In genomic region chr10:69636626-69637550, GRCh38 we compare ENCODE assay signal across 9 cellular contexts. TPM values are rescaled to one million over a fixed set of nuclear protein-coding genes. Genes with fewer than 3 reads are reported as not detected.
DNase-seq lines count a peak whose midpoint lies in the region; ATAC-seq and TF ChIP-seq lines count a peak whose summit lies in the region.
"Had no signal": no experiment of that assay in that cellular context is flagged by ENCODE, and none has a peak within 500 bp of the region (broad histone marks: within the 10 kb centered on the region; RNA-seq: fewer than 3 reads in every experiment).

No MANE protein-coding gene starts in this region.

- H3K79me2 ChIP-seq in H9 (ENCODE audit: insufficient read depth, low read length) = no peaks in the 10 kb centered on the region

- no peak overlapping the region for H2AFZ ChIP-seq in H9 (ENCODE audit: low read length)

- no peaks in the 10 kb centered on the region for H3K23me2 ChIP-seq in H9 (ENCODE audit: insufficient read length, low read depth, low read length, poor library complexity, severe bottlenecking)

- H3K4ac ChIP-seq in H9 (ENCODE audit: low read depth, low read length) = no peak overlapping the region

- DNase-seq in H9 (peak; percentile 72), kidney epithelial cell (ENCODE audit: low read depth) (no peak), OCI-M2 (lab: John Stamatoyannopoulos, UW; ENCODE audit: unreplicated experiment) (no peak)
- peak; percentile 11 to 13 for DNase-seq in activated CD4-positive, alpha-beta T cell treated with anti-CD3 and anti-CD28 coated beads, Interleukin-2, amount 50 U/mL, for 4 hours
- no peak for DNase-seq in activated T-helper 2 cell treated with anti-CD3 and anti-CD28 coated beads, Interferon-gamma antibody, Interleukin-2, Interleukin-4, amounts not matched to agents 10 μg/mL and 5 μg/mL and 100 μg/mL, durations not matched to agents 14 hours and 24 hours and 36 hours (ENCODE audit: low spot score)
- DNase-seq in activated CD8-positive, alpha-beta memory T cell treated with anti-CD3 and anti-CD28 coated beads, Interleukin-2, amount 50 U/mL, for 4 hours = no peak

- H3T11ph ChIP-seq in H9 (ENCODE audit: low read length) = no peak overlapping the region

- no peaks in the 10 kb centered on the region for H4K20me1 ChIP-seq in H9 (ENCODE audit: control insufficient read depth, insufficient read depth, insufficient read length)

- H2BK5ac ChIP-seq in H9 (ENCODE audit: insufficient read length, low read length) = no peak overlapping the region

- no peak overlapping the region for H3K56ac ChIP-seq in H9 (ENCODE audit: insufficient read length, low read depth, low read length)

- H3K18ac ChIP-seq in H9 (ENCODE audit: insufficient read length, low read depth, low read length) = no peak overlapping the region

- peak; percentile 86 for TF ChIP-seq CTCF in C4-2B (conservative IDR thresholded peaks at IDR 0.05)
- peak; percentile 64 for TF ChIP-seq CTCF in H9 (conservative IDR thresholded peaks at IDR 0.05)
- peak; percentile 53 for TF ChIP-seq CTCF in kidney epithelial cell (IDR thresholded peaks at IDR 0.05; ENCODE audit: insufficient read depth, low read length, poor library complexity, severe bottlenecking)

- no peak overlapping the region for H3K4me2 ChIP-seq in H9 (ENCODE audit: insufficient read depth, insufficient read length, low read length)

- no peak overlapping the region for H3K4me3 Mint-ChIP-seq in H9
- H3K4me3 Mint-ChIP-seq in activated T-helper 2 cell treated with anti-CD3 and anti-CD28 coated beads, Interferon-gamma antibody, Interleukin-2, Interleukin-4, amounts not matched to agents 10 μg/mL and 5 μg/mL and 100 μg/mL, durations not matched to agents 14 hours and 24 hours and 36 hours (ENCODE audit: low read depth) = no peak overlapping the region

- H3K4me3 ChIP-seq in kidney epithelial cell (ENCODE audit: low read depth, low read length) = no peak overlapping the region

- H3K27me3 ChIP-seq in H9 (ENCODE audit: insufficient read depth, low read length) (no peaks in the 10 kb centered on the region), kidney epithelial cell (ENCODE audit: control insufficient read depth, insufficient read depth, low read length) (peaks cover 9% of the 10 kb centered on the region)

- intact Hi-C loops in activated T-helper 2 cell treated with anti-CD3 and anti-CD28 coated beads, Interferon-gamma antibody, Interleukin-2, Interleukin-4, amounts not matched to agents 10 μg/mL and 5 μg/mL and 100 μg/mL, durations not matched to agents 14 hours and 24 hours and 36 hours (cut with micrococcal nuclease) = no loop called here

- H3K27ac Mint-ChIP-seq in H9 = peak overlapping the region in 1 of 3 experiments; percentile 55; a peak in 2 of 7 replicates
- no peak overlapping the region for H3K27ac Mint-ChIP-seq in activated T-helper 2 cell treated with anti-CD3 and anti-CD28 coated beads, Interferon-gamma antibody, Interleukin-2, Interleukin-4, amounts not matched to agents 10 μg/mL and 5 μg/mL and 100 μg/mL, durations not matched to agents 14 hours and 24 hours and 36 hours

- no peak overlapping the region for H2BK120ac ChIP-seq in H9 (ENCODE audit: low read depth, low read length, poor library complexity, severe bottlenecking)

- no peak overlapping the region for H2BK12ac ChIP-seq in H9 (ENCODE audit: insufficient read length, low read depth, low read length)

- H2AK5ac ChIP-seq in H9 (ENCODE audit: insufficient read length, low read length) = no peak overlapping the region

- no peak overlapping the region for H2BK15ac ChIP-seq in H9 (ENCODE audit: low read depth, low read length)

- no peak overlapping the region for H4K8ac ChIP-seq in H9 (replicated peaks; ENCODE audit: insufficient read length, low read depth, low read length)

- H3K36me3 Mint-ChIP-seq in H9 (ENCODE audit: insufficient read depth in 1 of 3, low read depth in 3 of 3) = peaks cover 16 to 20% (median 19%) of the 10 kb centered on the region in 3 experiments
- no peaks in the 10 kb centered on the region for H3K36me3 Mint-ChIP-seq in activated T-helper 2 cell treated with anti-CD3 and anti-CD28 coated beads, Interferon-gamma antibody, Interleukin-2, Interleukin-4, amounts not matched to agents 10 μg/mL and 5 μg/mL and 100 μg/mL, durations not matched to agents 14 hours and 24 hours and 36 hours (ENCODE audit: low read depth)

- no peak overlapping the region for H4K5ac ChIP-seq in H9 (ENCODE audit: insufficient read length, low read depth, low read length)

- H3K4me1 Mint-ChIP-seq in H9 = peaks cover 11 to 13% of the 10 kb centered on the region in 2 experiments
- H3K4me1 Mint-ChIP-seq in activated T-helper 2 cell treated with anti-CD3 and anti-CD28 coated beads, Interferon-gamma antibody, Interleukin-2, Interleukin-4, amounts not matched to agents 10 μg/mL and 5 μg/mL and 100 μg/mL, durations not matched to agents 14 hours and 24 hours and 36 hours (ENCODE audit: low read depth) = no peaks in the 10 kb centered on the region

- H3K4me1 ChIP-seq in H9 (ENCODE audit: insufficient read depth, low read length) = no peaks in the 10 kb centered on the region

- H3K9ac ChIP-seq in H9 (ENCODE audit: extremely low read depth, insufficient read length, low read length) = no peak overlapping the region

- H2BK20ac ChIP-seq in H9 (ENCODE audit: low read depth, low read length, poor library complexity, severe bottlenecking) = no peak overlapping the region

- peaks cover 2% of the 10 kb centered on the region for H3K36me3 ChIP-seq in kidney epithelial cell (ENCODE audit: control insufficient read depth, insufficient read depth, low read length)

- H3K79me1 ChIP-seq in H9 (ENCODE audit: insufficient read depth, low read depth, low read length, poor library complexity, severe bottlenecking) = no peaks in the 10 kb centered on the region

- H3K9me3 ChIP-seq in H9 (ENCODE audit: control insufficient read depth, low read depth, low read length) = no peaks in the 10 kb centered on the region

- H3K14ac ChIP-seq in H9 (ENCODE audit: insufficient read depth, low read length) = no peak overlapping the region; the same call in 1 of the 2 replicates

- no peak for ATAC-seq in HG02678 (IDR thresholded peaks at IDR 0.05; ENCODE audit: unreplicated experiment)

- WGBS in H9 (ENCODE audit: extremely low coverage, insufficient read length, low lambda C conversion rate) = no CpG with 5 or more reads among the region's 9 CpGs

- no peak overlapping the region for H4K91ac ChIP-seq in H9 (ENCODE audit: insufficient read length, low read depth, low read length)

- H3K9me3 Mint-ChIP-seq in H9 = no peaks in the 10 kb centered on the region
- no peaks in the 10 kb centered on the region for H3K9me3 Mint-ChIP-seq in activated T-helper 2 cell treated with anti-CD3 and anti-CD28 coated beads, Interferon-gamma antibody, Interleukin-2, Interleukin-4, amounts not matched to agents 10 μg/mL and 5 μg/mL and 100 μg/mL, durations not matched to agents 14 hours and 24 hours and 36 hours

- H3K23ac ChIP-seq in H9 (ENCODE audit: insufficient read length, low read depth, low read length) = no peak overlapping the region

- H3K27ac ChIP-seq in C4-2B (no peak overlapping the region), H9 (ENCODE audit: insufficient read length, low read depth, low read length) (no peak overlapping the region)
- H3K27ac ChIP-seq: epithelial cell of prostate had no signal

- peaks cover 8% of the 10 kb centered on the region for H3K27me3 Mint-ChIP-seq in H9 (ENCODE audit: low read depth)
- H3K27me3 Mint-ChIP-seq in activated T-helper 2 cell treated with anti-CD3 and anti-CD28 coated beads, Interferon-gamma antibody, Interleukin-2, Interleukin-4, amounts not matched to agents 10 μg/mL and 5 μg/mL and 100 μg/mL, durations not matched to agents 14 hours and 24 hours and 36 hours (ENCODE audit: low read depth) = no peaks in the 10 kb centered on the region

RNA-seq across cellular contexts. Expression of gene FAM241B, which starts 6.8 kb away (rescaled TPM):
- total RNA-seq in H9 (2021) (13.7 and 14.7 TPM in 2 replicates), kidney epithelial cell (10.3 and 14.0 TPM in 2 replicates)
- total RNA-seq in activated T-helper 2 cell treated with anti-CD3 and anti-CD28 coated beads, Interferon-gamma antibody, Interleukin-2, Interleukin-4, amounts not matched to agents 10 μg/mL and 5 μg/mL and 100 μg/mL, durations not matched to agents 14 hours and 24 hours and 36 hours = 9.3 and 12.1 TPM in 2 replicates

Comparison
In these comparisons a context has a peak if more than half of its experiments do, and no peak if none do; other contexts are left out.
1. DNase-seq: peak in H9 (single experiment) and activated CD4-positive, alpha-beta T cell treated with anti-CD3 and anti-CD28 coated beads, Interleukin-2, amount 50 U/mL, for 4 hours (2 of 2); none in kidney epithelial cell (single experiment), activated T-helper 2 cell treated with anti-CD3 and anti-CD28 coated beads, Interferon-gamma antibody, Interleukin-2, Interleukin-4, amounts not matched to agents 10 μg/mL and 5 μg/mL and 100 μg/mL, durations not matched to agents 14 hours and 24 hours and 36 hours (single experiment), activated CD8-positive, alpha-beta memory T cell treated with anti-CD3 and anti-CD28 coated beads, Interleukin-2, amount 50 U/mL, for 4 hours (single experiment) and OCI-M2 (single experiment).
2. Peak in every context shown above with its lines, with median percentiles within 50 percentile points of each other: CTCF ChIP-seq.